In genomic region chr1:4054957-4055676, GRCh38 we compare ENCODE assay signal across 19 cellular contexts.
DNase-seq lines count a peak whose midpoint lies in the region; ATAC-seq and TF ChIP-seq lines count a peak whose summit lies in the region.
"Had no signal": no experiment of that assay in that cellular context is flagged by ENCODE, and none has a peak within 500 bp of the region (broad histone marks: within the 10 kb centered on the region; RNA-seq: fewer than 3 reads in every experiment).

No MANE protein-coding gene starts in this region.

- TF ChIP-seq CTCF in RWPE2 (IDR thresholded peaks at IDR 0.05; ENCODE audit: poor library complexity, severe bottlenecking) (no peak), osteoblast (IDR thresholded peaks at IDR 0.05; ENCODE audit: extremely low read depth, low read depth, low read length) (no peak), tibial nerve (IDR thresholded peaks at IDR 0.05) (no peak)

- no peak for ATAC-seq in RWPE2 (ENCODE audit: low read depth)
- ATAC-seq in GM21381 (IDR thresholded peaks at IDR 0.05; ENCODE audit: unreplicated experiment) = no peak
- ATAC-seq: A549, HepG2, PC-3 had no signal

- H3K4me3 ChIP-seq in RWPE2 (ENCODE audit: severe bottlenecking) (no peak overlapping the region), osteoblast (ENCODE audit: insufficient read depth, low read length) (no peak overlapping the region), tibial nerve (no peak overlapping the region)
- H3K4me3 ChIP-seq: A549 had no signal

- H3K9me3 ChIP-seq in RWPE2 (ENCODE audit: severe bottlenecking) (peaks cover 3% of the 10 kb centered on the region), osteoblast (ENCODE audit: low read depth, low read length) (peaks cover 2% of the 10 kb centered on the region), tibial nerve (peaks cover 0 to 6% (median 0%) of the 10 kb centered on the region in 4 donors)
- H3K9me3 ChIP-seq: A549 had no signal

- no peaks in the 10 kb centered on the region for H3K4me1 ChIP-seq in RWPE2 (ENCODE audit: insufficient read depth, poor library complexity, severe bottlenecking)
- H3K4me1 ChIP-seq in osteoblast (ENCODE audit: insufficient read depth, low read length) = no peaks in the 10 kb centered on the region
- no peaks in the 10 kb centered on the region for H3K4me1 ChIP-seq in tibial nerve
- H3K4me1 ChIP-seq: A549 had no signal

- H3K4me2 ChIP-seq in osteoblast (ENCODE audit: insufficient read depth, low read length) = no peak overlapping the region
- H3K4me2 ChIP-seq: A549 had no signal

- DNase-seq in NCI-H2171 treated with DMSO at 0.1 percent for 48 hours (lab: John Stamatoyannopoulos, UW) (peak; percentile 44), NCI-H2171 (lab: John Stamatoyannopoulos, UW) (no peak), NCI-H2029 (lab: John Stamatoyannopoulos, UW) (peak; percentile 79), RWPE2 (ENCODE audit: low spot score) (peak; percentile 39), osteoblast (ENCODE audit: insufficient read length, low spot score, missing footprints) (peak; percentile 53), tibial nerve (ENCODE audit: low spot score in 2 of 2) (no peak), iPS-NIHi7 (ENCODE audit: extremely low spot score) (no peak)
- DNase-seq: CD4-positive, alpha-beta T cell; DMS153; HFFc6; KBM-7; NCI-H1105 treated with DMSO at 0.1 percent for 48 hours; NCI-H2081 treated with DMSO at 0.1 percent for 48 hours; NCI-H345; PC-3 had no signal

- no peaks in the 10 kb centered on the region for H3K79me2 ChIP-seq in osteoblast (ENCODE audit: insufficient read depth, low read length)

- 68% methylated on average over 12 to 13 of the region's 13 CpGs for WGBS in tibial nerve, 2 donors

- H3K27me3 ChIP-seq in RWPE2 (ENCODE audit: insufficient read depth, poor library complexity, severe bottlenecking) = no peaks in the 10 kb centered on the region
- H3K27me3 ChIP-seq in osteoblast (ENCODE audit: insufficient read depth, low read length) = no peaks in the 10 kb centered on the region
- H3K27me3 ChIP-seq in tibial nerve = no peaks in the 10 kb centered on the region

- TF ChIP-seq POLR2A in tibial nerve (IDR thresholded peaks at IDR 0.05) = no peak

- no peaks in the 10 kb centered on the region for H4K20me1 ChIP-seq in osteoblast (ENCODE audit: insufficient read depth, low read length)

- TF ChIP-seq EP300 in tibial nerve (IDR thresholded peaks at IDR 0.05) = no peak

- H3K27ac ChIP-seq in RWPE2 (ENCODE audit: poor library complexity, severe bottlenecking) (no peak overlapping the region), osteoblast (ENCODE audit: low read depth, low read length) (no peak overlapping the region), tibial nerve (no peak overlapping the region)
- H3K27ac ChIP-seq: A549, RWPE1 had no signal

- no peak overlapping the region for H2AFZ ChIP-seq in osteoblast (ENCODE audit: low read length)

- no peaks in the 10 kb centered on the region for H3K36me3 ChIP-seq in RWPE2 (ENCODE audit: low read depth)
- H3K36me3 ChIP-seq in osteoblast (ENCODE audit: insufficient read depth, low read length) = no peaks in the 10 kb centered on the region
- no peaks in the 10 kb centered on the region for H3K36me3 ChIP-seq in tibial nerve

Comparison
In these comparisons a context has a peak if more than half of its experiments do, and no peak if none do; other contexts are left out.
1. DNase-seq: peak in NCI-H2171 treated with DMSO at 0.1 percent for 48 hours (single experiment), NCI-H2029 (single experiment), RWPE2 (single experiment) and osteoblast (single experiment); none in NCI-H2171 (single experiment), tibial nerve (0 of 2) and iPS-NIHi7 (single experiment).